In the genomic region with DNA sequence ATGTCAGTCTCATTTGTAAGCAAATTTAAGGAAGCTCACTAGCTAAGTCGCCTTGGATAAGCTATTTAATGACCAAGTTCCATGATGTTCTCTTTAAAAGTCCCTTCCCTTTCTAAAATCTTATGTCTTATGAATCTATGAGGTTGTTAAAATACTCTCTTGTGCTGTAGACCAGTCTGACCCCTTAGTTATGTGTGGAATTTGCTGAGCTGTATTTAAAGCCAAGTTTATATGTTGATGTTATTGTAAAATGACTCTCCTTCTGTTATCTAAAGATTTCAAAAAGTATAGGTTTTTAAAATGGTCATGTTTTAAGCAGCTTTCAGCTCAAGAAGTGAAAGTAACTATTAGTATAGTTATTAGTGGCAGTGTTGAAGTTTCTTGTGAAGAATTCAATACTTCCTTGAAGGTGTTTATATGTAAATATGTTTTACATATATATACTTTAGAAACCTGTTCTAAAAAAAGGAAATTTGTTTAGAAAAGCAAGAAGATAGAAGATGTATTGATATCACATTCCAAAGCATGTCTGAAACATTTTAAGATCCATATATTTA, we compare ENCODE assay signal across 10 cellular contexts.
DNase-seq lines count a peak whose midpoint lies in the region; ATAC-seq and TF ChIP-seq lines count a peak whose summit lies in the region.
"Had no signal": no experiment of that assay in that cellular context is flagged by ENCODE, and none has a peak within 500 bp of the region (broad histone marks: within the 10 kb centered on the region; RNA-seq: fewer than 3 reads in every experiment).

No MANE protein-coding gene starts in this region.

- no peak overlapping the region for H3K4me3 Mint-ChIP-seq in activated CD4-positive, alpha-beta T cell treated with anti-CD3 and anti-CD28 coated beads, Interleukin-2, amount 10 ng/mL, durations not matched to agents 7 days and 5 days
- H3K4me3 Mint-ChIP-seq in progenitor cell of endocrine pancreas (ENCODE audit: low read depth), result no peak overlapping the region

- no peaks in the 10 kb centered on the region for H3K27me3 ChIP-seq in adipocyte (replicated peaks; ENCODE audit: control insufficient read depth, insufficient read depth, low read length)

- no peak for DNase-seq in activated CD4-positive, alpha-beta T cell treated with anti-CD3 and anti-CD28 coated beads, Interleukin-2, amount 10 ng/mL, durations not matched to agents 7 days and 5 days
- no peak for DNase-seq in activated CD4-positive, alpha-beta T cell treated with anti-CD3 and anti-CD28 coated beads for 1 hour
- DNase-seq in adipocyte (ENCODE audit: low read depth), result peak; percentile 55
- no peak for DNase-seq in progenitor cell of endocrine pancreas (ENCODE audit: low spot score, unreplicated experiment)
- no peak for DNase-seq in LoVo (ENCODE audit: low spot score)
- no peak for DNase-seq in AG08395 (ENCODE audit: low spot score)
- no peak for DNase-seq in anterior cingulate cortex (lab: John Stamatoyannopoulos, UW)
- DNase-seq: aorta, NCI-H1417 had no signal

- POLR2A ChIA-PET in activated CD4-positive, alpha-beta T cell treated with anti-CD3 and anti-CD28 coated beads, Interleukin-2, amount 10 ng/mL, durations not matched to agents 7 days and 5 days (lab: Charles Lee), result no interaction called here

- ATAC-seq in HG03103 (IDR thresholded peaks at IDR 0.05; ENCODE audit: low read depth, unreplicated experiment), result peak; percentile 47

- no peak for TF ChIP-seq CTCF in progenitor cell of endocrine pancreas (IDR thresholded peaks at IDR 0.05; ENCODE audit: unreplicated experiment)

- H3K27ac Mint-ChIP-seq in activated CD4-positive, alpha-beta T cell treated with anti-CD3 and anti-CD28 coated beads, Interleukin-2, amount 10 ng/mL, durations not matched to agents 7 days and 5 days, result peak overlapping the region; percentile 47
- peak overlapping the region; percentile 42 for H3K27ac Mint-ChIP-seq in progenitor cell of endocrine pancreas

- no peaks in the 10 kb centered on the region for H3K27me3 Mint-ChIP-seq in activated CD4-positive, alpha-beta T cell treated with anti-CD3 and anti-CD28 coated beads, Interleukin-2, amount 10 ng/mL, durations not matched to agents 7 days and 5 days
- H3K27me3 Mint-ChIP-seq in progenitor cell of endocrine pancreas, result no peaks in the 10 kb centered on the region

- no peak overlapping the region for H3K4me3 ChIP-seq in adipocyte (ENCODE audit: low read length)

- H3K4me1 Mint-ChIP-seq in activated CD4-positive, alpha-beta T cell treated with anti-CD3 and anti-CD28 coated beads, Interleukin-2, amount 10 ng/mL, durations not matched to agents 7 days and 5 days, result peaks cover 58% of the 10 kb centered on the region
- H3K4me1 Mint-ChIP-seq in progenitor cell of endocrine pancreas (ENCODE audit: low read depth), result peaks cover 15% of the 10 kb centered on the region

- peaks cover 18% of the 10 kb centered on the region for H3K4me1 ChIP-seq in adipocyte (ENCODE audit: control insufficient read depth, insufficient read depth, low read length)

- H3K36me3 ChIP-seq in adipocyte (ENCODE audit: control insufficient read depth, insufficient read depth, low read length, severe bottlenecking), result peaks cover 7% of the 10 kb centered on the region

- H3K9me3 Mint-ChIP-seq in activated CD4-positive, alpha-beta T cell treated with anti-CD3 and anti-CD28 coated beads, Interleukin-2, amount 10 ng/mL, durations not matched to agents 7 days and 5 days, result no peaks in the 10 kb centered on the region
- no peaks in the 10 kb centered on the region for H3K9me3 Mint-ChIP-seq in progenitor cell of endocrine pancreas (ENCODE audit: low read depth)

- no peaks in the 10 kb centered on the region for H3K9me3 ChIP-seq in adipocyte (ENCODE audit: control insufficient read depth, low read length)

- CTCF ChIA-PET in activated CD4-positive, alpha-beta T cell treated with anti-CD3 and anti-CD28 coated beads, Interleukin-2, amount 10 ng/mL, durations not matched to agents 7 days and 5 days (lab: Charles Lee), result interaction anchor here (1.2 to 1.8 kb wide), 3 partner anchors 9 to 26 kb away, joined by 3 to 8 read pairs (median 4); no protein-coding TSS in a partner anchor

- peaks cover 28% of the 10 kb centered on the region for H3K36me3 Mint-ChIP-seq in activated CD4-positive, alpha-beta T cell treated with anti-CD3 and anti-CD28 coated beads, Interleukin-2, amount 10 ng/mL, durations not matched to agents 7 days and 5 days (ENCODE audit: low read depth)
- peaks cover 6% of the 10 kb centered on the region for H3K36me3 Mint-ChIP-seq in progenitor cell of endocrine pancreas (ENCODE audit: insufficient read depth)

- H3K9ac ChIP-seq in adipocyte (ENCODE audit: low read length), result no peak overlapping the region
